In genomic region chr5:139341187-139341688, GRCh38 we compare ENCODE assay signal across 8 cellular contexts. TPM values are rescaled to one million over a fixed set of nuclear protein-coding genes. Genes with fewer than 3 reads are reported as not detected.
DNase-seq lines count a peak whose midpoint lies in the region; FAIRE-seq and TF ChIP-seq lines count a peak whose summit lies in the region.

No MANE protein-coding gene starts in this region.

- H3K27me3 ChIP-seq in BE2C = no peaks in the 10 kb centered on the region
- H3K27me3 ChIP-seq in HUES6 (ENCODE audit: control insufficient read depth, insufficient read depth, low read length) = no peaks in the 10 kb centered on the region
- H3K27me3 ChIP-seq in muscle layer of colon (ENCODE audit: control insufficient read depth in 1 of 2, insufficient read depth in 2 of 2, low read length in 2 of 2) = no peaks in the 10 kb centered on the region

- no peaks in the 10 kb centered on the region for H3K9me3 ChIP-seq in BE2C
- H3K9me3 ChIP-seq in HUES6 (ENCODE audit: control insufficient read depth, insufficient read depth, low read depth, low read length) = no peaks in the 10 kb centered on the region
- no peaks in the 10 kb centered on the region for H3K9me3 ChIP-seq in muscle layer of colon (ENCODE audit: low read length)

- DNase-seq in BE2C (no peak), cardiac fibroblast (ENCODE audit: low read depth in 2 of 2) (no peak), GM19239 (ENCODE audit: insufficient read length, low spot score) (no peak), NCI-H128 (lab: John Stamatoyannopoulos, UW; ENCODE audit: unreplicated experiment) (no peak), MV-4-11 (lab: John Stamatoyannopoulos, UW) (no peak)
- DNase-seq in stimulated activated CD4-positive, alpha-beta T cell treated with anti-CD3 and anti-CD28 coated beads, Interleukin-15, amount 100 ng/mL, for 24 hours = no peak

- H3K9ac ChIP-seq in HUES6 (ENCODE audit: low read length) (peak overlapping the region; percentile 32), muscle layer of colon (ENCODE audit: low read length) (peak overlapping the region; percentile 39)

- H3K27ac ChIP-seq in HUES6 (ENCODE audit: low read depth, low read length) (no peak overlapping the region), muscle layer of colon (ENCODE audit: low read depth, low read length) (peak overlapping the region; percentile 16)

- H3K4me1 ChIP-seq in BE2C = no peaks in the 10 kb centered on the region
- H3K4me1 ChIP-seq in HUES6 (ENCODE audit: control insufficient read depth, insufficient read depth, low read length) = peaks cover 10% of the 10 kb centered on the region
- peaks cover 24% of the 10 kb centered on the region for H3K4me1 ChIP-seq in muscle layer of colon (ENCODE audit: insufficient read depth, low read length)

- H3K4me3 ChIP-seq in BE2C (ENCODE audit: low read depth, low read length) (peak overlapping the region; percentile 98), HUES6 (ENCODE audit: low read depth, low read length) (peak overlapping the region; percentile 97), cardiac fibroblast (replicated peaks in 1 of 2; ENCODE audit: low read depth in 2 of 2, low read length in 2 of 2) (peak overlapping the region; percentile 82 to 98), muscle layer of colon (ENCODE audit: low read depth in 1 of 2, low read length in 2 of 2) (peak overlapping the region; percentile 45 to 95)

- no peak for TF ChIP-seq CTCF in BE2C (IDR thresholded peaks at IDR 0.05; ENCODE audit: low read depth, low read length)
- no peak for TF ChIP-seq CTCF in cardiac fibroblast (IDR thresholded peaks at IDR 0.05; ENCODE audit: low read depth, low read length)

- no peak for FAIRE-seq in GM19239 (lab: Jason Lieb, UNC)

- peaks cover 8% of the 10 kb centered on the region for H3K36me3 ChIP-seq in BE2C
- peaks cover 10% of the 10 kb centered on the region; the same call in 1 of the 2 replicates for H3K36me3 ChIP-seq in HUES6 (ENCODE audit: control insufficient read depth, insufficient read depth, low read length)
- H3K36me3 ChIP-seq in muscle layer of colon (ENCODE audit: insufficient read depth, low read length) = no peaks in the 10 kb centered on the region

RNA-seq across cellular contexts. Expression of gene PAIP2, which starts 0.4 kb away (rescaled TPM):
- polyA plus RNA-seq in BE2C (2012; ENCODE audit: insufficient read depth, insufficient read length, low read depth) = 185 TPM

RNA-seq across cellular contexts. Expression of gene SLC23A1, which starts 41.9 kb away (rescaled TPM):
- polyA plus RNA-seq in BE2C (2012; ENCODE audit: insufficient read depth, insufficient read length, low read depth) = not detected

RNA-seq across cellular contexts. Expression of gene MATR3, which starts 47.7 kb away (rescaled TPM):
- polyA plus RNA-seq in BE2C (2012; ENCODE audit: insufficient read depth, insufficient read length, low read depth) = 178 TPM

RNA-seq across cellular contexts. Expression of gene MZB1, which starts 48.5 kb away (rescaled TPM):
- polyA plus RNA-seq in BE2C (2012; ENCODE audit: insufficient read depth, insufficient read length, low read depth) = 0.42 TPM

RNA-seq across cellular contexts. Expression of gene PROB1, which starts 53.7 kb away (rescaled TPM):
- 1.9 TPM for polyA plus RNA-seq in BE2C (2012; ENCODE audit: insufficient read depth, insufficient read length, low read depth)
